1 cellular context compared by ENCODE assay signal in genomic region chr10:101587725-101588614, GRCh38.
A peak's percentile ranks its signal among the peaks of the same experiment; 100 is the strongest.
TF ChIP-seq lines count a peak whose summit lies in the region.

Gene DPCD, plus strand, starts transcription at chr10:101588321. Its CDS starts 16 bp downstream, at chr10:101588337.
Gene POLL, minus strand, starts transcription at chr10:101588257. Its CDS starts 897 bp downstream, at chr10:101587360.

TF ChIP-seq in GM12878, 131 proteins besides CTCF, POLR2A, EP300 and RAD21 (continued from another document and continues in another):
- 0 out of 2 replicates have a peak, but pooled peaks have one; percentile 11 for TF ChIP-seq CEBPZ (IDR thresholded peaks at IDR 0.05; ENCODE audit: low read depth, low read length)
- no peak for TF ChIP-seq SUZ12 (IDR thresholded peaks at IDR 0.05; ENCODE audit: unreplicated experiment)
- no peak for TF ChIP-seq TARDBP (IDR thresholded peaks at IDR 0.05; ENCODE audit: borderline replicate concordance)
- peak; percentile 76 for TF ChIP-seq HCFC1 (IDR thresholded peaks at IDR 0.05; ENCODE audit: low read length)
- TF ChIP-seq CUX1 (IDR thresholded peaks at IDR 0.05; ENCODE audit: insufficient replicate concordance, low read depth, low read length) = no peak
- TF ChIP-seq NR2C1 (IDR thresholded peaks at IDR 0.05) = peak; percentile 99
- TF ChIP-seq TCF3 (IDR thresholded peaks at IDR 0.05; ENCODE audit: borderline replicate concordance, insufficient read depth, low read depth, low read length) = peak; percentile 95
- TF ChIP-seq SMC3 (IDR thresholded peaks at IDR 0.05; ENCODE audit: borderline replicate concordance, low read length) = no peak
- TF ChIP-seq ZNF24 (IDR thresholded peaks at IDR 0.05) = no peak
- peak; percentile 92 for TF ChIP-seq NKRF (conservative IDR thresholded peaks at IDR 0.05)
- TF ChIP-seq IKZF1 (conservative IDR thresholded peaks at IDR 0.05) = peak; percentile 64
- no peak for TF ChIP-seq CBX3 (IDR thresholded peaks at IDR 0.05; ENCODE audit: borderline replicate concordance, low read depth)
- TF ChIP-seq SMARCA5 (IDR thresholded peaks at IDR 0.05) = 0 out of 2 replicates have a peak, but pooled peaks have one; percentile 56
- TF ChIP-seq SP1 (IDR thresholded peaks at IDR 0.05; ENCODE audit: low read depth, low read length) = peak; percentile 43
- TF ChIP-seq SIX5 (IDR thresholded peaks at IDR 0.05; ENCODE audit: low read depth, low read length, severe bottlenecking) = peak; percentile 62
- TF ChIP-seq IRF5 (IDR thresholded peaks at IDR 0.05; ENCODE audit: borderline replicate concordance) = no peak
- TF ChIP-seq SREBF1 (IDR thresholded peaks at IDR 0.05; ENCODE audit: low read length) = peak; percentile 87
- no peak for TF ChIP-seq KLF5 (IDR thresholded peaks at IDR 0.05; ENCODE audit: partially characterized antibody)
- TF ChIP-seq ESRRA (IDR thresholded peaks at IDR 0.05; ENCODE audit: low read length) = no peak
- 0 out of 2 replicates have a peak, but pooled peaks have one; percentile 49 for TF ChIP-seq WRNIP1 (IDR thresholded peaks at IDR 0.05; ENCODE audit: borderline replicate concordance, low read depth, low read length)
- no peak for TF ChIP-seq EZH2 (IDR thresholded peaks at IDR 0.05; ENCODE audit: borderline replicate concordance, control insufficient read depth, low read depth, low read length)
- TF ChIP-seq KAT2A (conservative IDR thresholded peaks at IDR 0.05; ENCODE audit: control insufficient read depth, low read depth, low read length) = no peak
- TF ChIP-seq ATF7 (IDR thresholded peaks at IDR 0.05; ENCODE audit: low read depth) = peak; percentile 57; the same call in 1 of the 2 replicates
- peak; percentile 21 for TF ChIP-seq BCL3 (IDR thresholded peaks at IDR 0.05; ENCODE audit: borderline replicate concordance, insufficient read depth, low read depth, low read length, poor library complexity, severe bottlenecking)
- TF ChIP-seq TCF7 (IDR thresholded peaks at IDR 0.05; ENCODE audit: borderline replicate concordance) = no peak
- TF ChIP-seq BHLHE40 (IDR thresholded peaks at IDR 0.05; ENCODE audit: borderline replicate concordance in 1 of 2, low read depth in 2 of 2, low read length in 1 of 2) = peak in 1 of 2 experiments; percentile 46; a peak in 1 of 4 replicates
- no peak for TF ChIP-seq REST (IDR thresholded peaks at IDR 0.05; ENCODE audit: low read depth, low read length)
- peak; percentile 98 for TF ChIP-seq ZBTB40 (IDR thresholded peaks at IDR 0.05; ENCODE audit: borderline replicate concordance)
- no peak for TF ChIP-seq HSF1 (IDR thresholded peaks at IDR 0.05; ENCODE audit: low read depth, low read length)
- TF ChIP-seq ZSCAN29 (IDR thresholded peaks at IDR 0.05) = no peak
- TF ChIP-seq RAD51 (IDR thresholded peaks at IDR 0.05) = no peak
